8 cellular contexts compared by ENCODE assay signal in the genomic region with DNA sequence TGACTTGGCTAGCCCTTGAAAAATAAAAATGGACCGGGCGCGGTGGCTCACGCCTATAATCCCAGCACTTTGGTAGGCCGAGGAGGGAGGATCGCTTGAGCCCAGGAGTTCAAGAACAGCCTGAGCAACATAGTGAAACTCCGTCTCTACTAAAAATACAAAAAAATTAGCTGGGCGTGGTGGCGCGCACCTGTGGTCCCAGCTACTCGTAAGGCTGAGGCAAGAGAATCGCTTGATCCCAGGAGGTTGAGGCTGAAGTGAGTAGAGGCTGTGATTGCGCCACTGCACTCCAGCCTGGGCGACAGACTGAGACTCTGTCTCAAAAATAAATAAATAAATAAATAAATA. TPM values are rescaled to one million over a fixed set of nuclear protein-coding genes. Genes with fewer than 3 reads are reported as not detected.
DNase-seq lines count a peak whose midpoint lies in the region; ATAC-seq, FAIRE-seq and TF ChIP-seq lines count a peak whose summit lies in the region.
"Not testable (repeated sequence)": the region's sequence is repeated elsewhere in the genome, so short reads cannot be mapped to it uniquely, and the experiment has no call there.

No MANE protein-coding gene starts in this region.

- TF ChIP-seq RAD21 in H1 (IDR thresholded peaks at IDR 0.05 in 1 of 2, conservative IDR thresholded peaks at IDR 0.05 in 1 of 2; ENCODE audit: low read depth in 2 of 2, low read length in 2 of 2) = not testable (repeated sequence)

- POLR2A ChIA-PET in CD8-positive, alpha-beta memory T cell (lab: Charles Lee) = interaction anchor here (1.1 to 1.2 kb wide), 2 partner anchors 12 to 13 kb away, joined by 3 to 7 read pairs; no protein-coding TSS in a partner anchor
- POLR2A ChIA-PET in activated CD8-positive, alpha-beta T cell treated with anti-CD3 and anti-CD28 coated beads for 36 hours (lab: Charles Lee) = interaction anchor here (0.6 to 1.6 kb wide), 5 partner anchors 10 to 561 kb away, joined by 3 to 5 read pairs (median 5); no protein-coding TSS in a partner anchor
- POLR2A ChIA-PET in H1 (lab: Charles Lee; ENCODE audit: partially characterized antibody) = interaction anchor here (0.8 to 1.5 kb wide), 8 partner anchors 13 to 344 kb away, joined by 3 to 6 read pairs (median 3); no protein-coding TSS in a partner anchor

- peak overlapping the region in 1 of 2 experiments; percentile 95; a peak in 1 of 4 replicates for H3K4me2 ChIP-seq in H1 (ENCODE audit: insufficient read depth in 1 of 2, low read depth in 2 of 2, low read length in 2 of 2)
- not testable (repeated sequence) for H3K4me2 ChIP-seq in trophoblast cell (ENCODE audit: low read length)

- H3K9me3 Mint-ChIP-seq in CD8-positive, alpha-beta memory T cell; activated CD8-positive, alpha-beta T cell treated with anti-CD3 and anti-CD28 coated beads for 36 hours: not testable (repeated sequence)

- not testable (repeated sequence) for H4K5ac ChIP-seq in H1 (ENCODE audit: insufficient read length, low read depth, low read length)

- not testable (repeated sequence) for H3K27me3 ChIP-seq in CD8-positive, alpha-beta memory T cell (ENCODE audit: insufficient read depth, low read length, poor library complexity, severe bottlenecking); H1 (replicated peaks in 1 of 4; ENCODE audit: control insufficient read depth in 3 of 4, extremely low read depth in 1 of 4, insufficient read depth in 3 of 4, low read length in 3 of 4); right lobe of liver; trophoblast cell (ENCODE audit: insufficient read depth, low read length); thyroid gland

- peak overlapping the region; percentile 27 for H4K12ac ChIP-seq in trophoblast cell (ENCODE audit: low read depth, low read length)

- H2BK20ac ChIP-seq in H1 (ENCODE audit: low read length) = not testable (repeated sequence)

- H3K4me1 ChIP-seq in CD8-positive, alpha-beta memory T cell (ENCODE audit: insufficient read depth, low read length) = peaks cover 14% of the 10 kb centered on the region
- H3K4me1 ChIP-seq in H1 (replicated peaks in 1 of 4; ENCODE audit: control insufficient read depth in 3 of 4, insufficient read depth in 4 of 4, low read length in 3 of 4); trophoblast cell (ENCODE audit: control insufficient read depth in 1 of 2, insufficient read depth in 2 of 2, low read length in 2 of 2): not testable (repeated sequence)
- peaks cover 0 to 18% (median 5%) of the 10 kb centered on the region in 4 donors for H3K4me1 ChIP-seq in right lobe of liver
- H3K4me1 ChIP-seq in thyroid gland = peaks cover 7 to 17% of the 10 kb centered on the region in 2 donors

- H4K20me1 ChIP-seq in H1 (replicated peaks in 1 of 2; ENCODE audit: control insufficient read depth in 1 of 2, insufficient read depth in 2 of 2, low read length in 2 of 2) = not testable (repeated sequence)

- intact Hi-C loops in activated CD8-positive, alpha-beta T cell treated with anti-CD3 and anti-CD28 coated beads for 36 hours (cut with micrococcal nuclease); right lobe of liver (cut with DNase I); thyroid gland (cut with DNase I): not testable (repeated sequence)

- H3K27me3 Mint-ChIP-seq in CD8-positive, alpha-beta memory T cell; activated CD8-positive, alpha-beta T cell treated with anti-CD3 and anti-CD28 coated beads for 36 hours: not testable (repeated sequence)

- CTCF ChIA-PET in CD8-positive, alpha-beta memory T cell (lab: Charles Lee) = interaction anchor here (1.3 to 3.8 kb wide), 4 partner anchors 9 to 22 kb away, joined by 3 to 16 read pairs (median 6); no protein-coding TSS in a partner anchor
- CTCF ChIA-PET in activated CD8-positive, alpha-beta T cell treated with anti-CD3 and anti-CD28 coated beads for 36 hours (lab: Charles Lee) = interaction anchor here (0.8 to 2.4 kb wide), 6 partner anchors 11 to 722 kb away, joined by 3 to 23 read pairs (median 6); no protein-coding TSS in a partner anchor
- CTCF ChIA-PET in H1 (lab: Charles Lee; ENCODE audit: partially characterized antibody) = interaction anchor here (2.1 kb wide), 1 partner anchor 13 kb away, joined by 12 read pairs; no protein-coding TSS in a partner anchor

- not testable (repeated sequence) for TF ChIP-seq CTCF in activated CD8-positive, alpha-beta T cell treated with anti-CD3 and anti-CD28 coated beads for 36 hours (IDR thresholded peaks at IDR 0.05); H1 (IDR thresholded peaks at IDR 0.05; ENCODE audit: control extremely low read depth in 1 of 3, insufficient read depth in 1 of 3, low read depth in 1 of 3, low read length in 3 of 3); right lobe of liver (IDR thresholded peaks at IDR 0.05); thyroid gland (IDR thresholded peaks at IDR 0.05)

- H2BK15ac ChIP-seq in H1 (ENCODE audit: low read length) = not testable (repeated sequence)

- ATAC-seq in GM21723 (IDR thresholded peaks at IDR 0.05; ENCODE audit: unreplicated experiment) = peak; percentile 17
- not testable (repeated sequence) for ATAC-seq in activated CD8-positive, alpha-beta T cell treated with anti-CD3 and anti-CD28 coated beads for 36 hours; right lobe of liver

- H3K18ac ChIP-seq in H1 (ENCODE audit: extremely low read depth, low read length); trophoblast cell (ENCODE audit: low read length): not testable (repeated sequence)

- H2AFZ ChIP-seq in H1 (ENCODE audit: low read length) = peak overlapping the region; percentile 54; the same call in 1 of the 2 replicates
- peak overlapping the region; percentile 64 for H2AFZ ChIP-seq in trophoblast cell (ENCODE audit: insufficient read depth, low read length, poor library complexity)

- WGBS in H1 (ENCODE audit: extremely low coverage in 1 of 2, insufficient coverage in 1 of 2, insufficient read length in 1 of 2, insufficient replicate concordance in 2 of 2, low coverage in 1 of 2, low lambda C conversion rate in 2 of 2, missing lambda C conversion rate in 1 of 2), 2 experiments = 93% methylated on average over 14 of the region's 14 CpGs; no CpG with 5 or more reads in 1 of the 2 experiments
- WGBS in right lobe of liver (ENCODE audit: insufficient coverage, low coverage, low lambda C conversion rate, missing lambda C conversion rate) = 80% methylated on average over 14 of the region's 14 CpGs
- no CpG with 5 or more reads among the region's 14 CpGs for whole genome bisulfite sequencing in trophoblast cell (ENCODE audit: extremely low coverage, insufficient coverage, insufficient read length)
- 81 to 82% methylated on average over 14 of the region's 14 CpGs for WGBS in thyroid gland, 2 donors

- not testable (repeated sequence) for FAIRE-seq in H1 (lab: Jason Lieb, UNC)

- not testable (repeated sequence) for H3K4ac ChIP-seq in H1 (replicated peaks; ENCODE audit: insufficient read length, low read depth, low read length); trophoblast cell (ENCODE audit: low read depth, low read length)

- H2BK5ac ChIP-seq in H1 (ENCODE audit: low read depth, low read length); trophoblast cell (ENCODE audit: low read depth, low read length, poor library complexity): not testable (repeated sequence)

- not testable (repeated sequence) for H3K23me2 ChIP-seq in H1 (ENCODE audit: low read depth, low read length)

- H3K9ac ChIP-seq in H1 (replicated peaks in 1 of 4; ENCODE audit: extremely low read depth in 1 of 4, low read depth in 3 of 4, low read length in 3 of 4); trophoblast cell (ENCODE audit: low read length): not testable (repeated sequence)

- not testable (repeated sequence) for H3K4me3 ChIP-seq in CD8-positive, alpha-beta memory T cell (ENCODE audit: low read length); H1 (ENCODE audit: extremely low read depth in 1 of 4, insufficient read depth in 2 of 4, low read depth in 3 of 4, low read length in 4 of 4); trophoblast cell (ENCODE audit: low read depth, low read length); thyroid gland (replicated peaks in 1 of 3)
- peak overlapping the region; percentile 85 for H3K4me3 ChIP-seq in Jurkat, Clone E6-1 (ENCODE audit: low read length)
- peak overlapping the region; percentile 70 to 85 (median 81) for H3K4me3 ChIP-seq in right lobe of liver

- H3K79me1 ChIP-seq in H1 (ENCODE audit: low read depth, low read length); trophoblast cell (ENCODE audit: low read length): not testable (repeated sequence)

- H3K56ac ChIP-seq in H1 (replicated peaks; ENCODE audit: insufficient read length, low read depth, low read length) = not testable (repeated sequence)

- DNase-seq in CD8-positive, alpha-beta memory T cell; Jurkat, Clone E6-1 (ENCODE audit: low read depth, low spot score); activated CD8-positive, alpha-beta T cell treated with anti-CD3 and anti-CD28 coated beads for 36 hours; H1 (ENCODE audit: low read depth in 1 of 2, low spot score in 2 of 2); trophoblast cell: not testable (repeated sequence)
- DNase-seq in right lobe of liver (peak in 2 of 3 donors; percentile 23 to 52), thyroid gland (peak in 1 of 2 donors; percentile 3)

- peaks cover 0 to 34% (median 10%) of the 10 kb centered on the region in 3 donors for H3K36me3 Mint-ChIP-seq in CD8-positive, alpha-beta memory T cell
- H3K36me3 Mint-ChIP-seq in activated CD8-positive, alpha-beta T cell treated with anti-CD3 and anti-CD28 coated beads for 36 hours (ENCODE audit: low read depth) = peaks cover 11% of the 10 kb centered on the region

- peak overlapping the region in 5 of 8 donors; percentile 11 to 98 (median 50) for H3K27ac Mint-ChIP-seq in CD8-positive, alpha-beta memory T cell
- H3K27ac Mint-ChIP-seq in activated CD8-positive, alpha-beta T cell treated with anti-CD3 and anti-CD28 coated beads for 36 hours = peak overlapping the region; percentile 47

- H4K91ac ChIP-seq in H1 (replicated peaks; ENCODE audit: insufficient read length, low read length) = not testable (repeated sequence)
- peak overlapping the region; percentile 46 for H4K91ac ChIP-seq in trophoblast cell (ENCODE audit: low read depth, low read length)

- H2AK5ac ChIP-seq in H1 (ENCODE audit: low read depth, low read length); trophoblast cell (ENCODE audit: low read length): not testable (repeated sequence)

- H2BK120ac ChIP-seq in H1 (replicated peaks; ENCODE audit: low read depth, low read length); trophoblast cell (ENCODE audit: insufficient read depth, low read length, poor library complexity): not testable (repeated sequence)

- H3K4me3 Mint-ChIP-seq in CD8-positive, alpha-beta memory T cell = peak overlapping the region; percentile 15 to 99 (median 93)
- H3K4me3 Mint-ChIP-seq in activated CD8-positive, alpha-beta T cell treated with anti-CD3 and anti-CD28 coated beads for 36 hours = peak overlapping the region; percentile 92

- H3K4me1 Mint-ChIP-seq in CD8-positive, alpha-beta memory T cell = peaks cover 26 to 38% (median 33%) of the 10 kb centered on the region in 3 donors
- peaks cover 23% of the 10 kb centered on the region for H3K4me1 Mint-ChIP-seq in activated CD8-positive, alpha-beta T cell treated with anti-CD3 and anti-CD28 coated beads for 36 hours (ENCODE audit: low read depth)

- H4K8ac ChIP-seq in H1 (ENCODE audit: extremely low read depth, insufficient read depth, low read length) (peak overlapping the region; percentile 72; the same call in 1 of the 2 replicates), trophoblast cell (ENCODE audit: low read depth, low read length) (peak overlapping the region; percentile 89)

- H3K9me3 ChIP-seq in CD8-positive, alpha-beta memory T cell (ENCODE audit: low read length); H1 (ENCODE audit: insufficient read depth in 2 of 2, low read depth in 1 of 2, low read length in 1 of 2); right lobe of liver; trophoblast cell (ENCODE audit: insufficient read depth, low read depth, low read length); thyroid gland: not testable (repeated sequence)

- not testable (repeated sequence) for TF ChIP-seq EP300 in H1 (IDR thresholded peaks at IDR 0.05; ENCODE audit: borderline replicate concordance in 1 of 2, low read depth in 2 of 2, low read length in 2 of 2)

- H3K36me3 ChIP-seq in CD8-positive, alpha-beta memory T cell (ENCODE audit: insufficient read depth, low read length); trophoblast cell (ENCODE audit: control insufficient read depth in 1 of 2, insufficient read depth in 2 of 2, low read length in 2 of 2); thyroid gland: not testable (repeated sequence)
- H3K36me3 ChIP-seq in H1 (ENCODE audit: control insufficient read depth in 2 of 4, insufficient read depth in 4 of 4, low read length in 3 of 4) (peaks cover 0 to 16% (median 10%) of the 10 kb centered on the region in 4 experiments; a peak in 6 of 8 replicates), right lobe of liver (peaks cover 0 to 17% (median 1%) of the 10 kb centered on the region in 4 donors)

- not testable (repeated sequence) for H3K23ac ChIP-seq in H1 (ENCODE audit: insufficient read length); trophoblast cell (ENCODE audit: low read length)

- peaks cover 11 to 34% of the 10 kb centered on the region in 2 experiments for H3K79me2 ChIP-seq in H1 (ENCODE audit: control insufficient read depth in 1 of 2, insufficient read depth in 2 of 2, low read length in 2 of 2)
- H3K79me2 ChIP-seq in trophoblast cell (ENCODE audit: control insufficient read depth, insufficient read depth, low read length, poor library complexity) = not testable (repeated sequence)

- not testable (repeated sequence) for TF ChIP-seq POLR2A in H1 (IDR thresholded peaks at IDR 0.05; ENCODE audit: control extremely low read depth in 1 of 2, low read depth in 2 of 2, low read length in 2 of 2); right lobe of liver (IDR thresholded peaks at IDR 0.05); thyroid gland (IDR thresholded peaks at IDR 0.05)

- not testable (repeated sequence) for H2BK12ac ChIP-seq in H1 (ENCODE audit: low read depth, low read length); trophoblast cell (ENCODE audit: low read length)

- H3K27ac ChIP-seq in CD8-positive, alpha-beta memory T cell (ENCODE audit: low read depth, low read length); H1 (ENCODE audit: low read depth, low read length); trophoblast cell (ENCODE audit: low read depth, low read length): not testable (repeated sequence)
- H3K27ac ChIP-seq in right lobe of liver = peak overlapping the region in 1 of 3 donors; percentile 70
- H3K27ac ChIP-seq in thyroid gland = peak overlapping the region in 2 of 3 donors; percentile 49 to 79

- not testable (repeated sequence) for H3K14ac ChIP-seq in H1 (ENCODE audit: insufficient read length); trophoblast cell (ENCODE audit: low read length)

RNA-seq across cellular contexts. Expression of a gene that starts 0.4 kb away (rescaled TPM):
- total RNA-seq in CD8-positive, alpha-beta memory T cell = 10 to 100 TPM; 66.4 to 70.7 TPM
- 99.8 TPM for polyA plus RNA-seq in CD8-positive, alpha-beta memory T cell
- polyA plus RNA-seq in Jurkat, Clone E6-1 (2012; ENCODE audit: insufficient read depth, insufficient read length) = 96.8 TPM
- 10 to 100 TPM; 50.2 to 57.5 TPM for total RNA-seq in activated CD8-positive, alpha-beta T cell treated with anti-CD3 and anti-CD28 coated beads for 36 hours
- 63.9 TPM in 2 replicates for total RNA-seq in H1 (2021; fragmentation: NEBNext Ultra II Directional; extraction: Animal tissue kit (Norgen Biotek cat#: 25700))
- polyA plus RNA-seq in H1 (2011; rRNA removed) = 20.8 and 25.1 TPM in 2 replicates
- 28.7 TPM for polyA plus RNA-seq in H1 (2011; cell fraction: cytosol; rRNA removed)
- polyA plus RNA-seq in H1 (2011; cell fraction: nucleus; rRNA removed) = 12.2 TPM
- 50.8 to 74.6 TPM (median 53.2 TPM) in 4 replicates for polyA plus RNA-seq in H1 (2012, experiment 1 of 2)
- polyA plus RNA-seq in H1 (2012, experiment 2 of 2) = 20.1 TPM
- 63.8 TPM for polyA plus RNA-seq in H1 (2013, experiment 1 of 2)
- 63.6 TPM for polyA plus RNA-seq in H1 (2013, experiment 2 of 2)
- 22.2 and 26.6 TPM in 2 replicates for polyA minus RNA-seq in H1 (2011; rRNA and poly(A)+ RNA removed)
- polyA minus RNA-seq in H1 (2011; cell fraction: cytosol; rRNA and poly(A)+ RNA removed) = 12.6 TPM
- 12.5 TPM for polyA minus RNA-seq in H1 (2011; cell fraction: nucleus; rRNA and poly(A)+ RNA removed)
- total RNA-seq in right lobe of liver = 10 to 100 TPM; 19.8 to 28.6 (median 24.8) TPM
- polyA plus RNA-seq in trophoblast cell (2013) = 61.8 and 63.9 TPM in 2 replicates
- 10 to 100 TPM; 22.3 to 47.1 (median 36.5) TPM for total RNA-seq in thyroid gland
